In the genomic region with DNA sequence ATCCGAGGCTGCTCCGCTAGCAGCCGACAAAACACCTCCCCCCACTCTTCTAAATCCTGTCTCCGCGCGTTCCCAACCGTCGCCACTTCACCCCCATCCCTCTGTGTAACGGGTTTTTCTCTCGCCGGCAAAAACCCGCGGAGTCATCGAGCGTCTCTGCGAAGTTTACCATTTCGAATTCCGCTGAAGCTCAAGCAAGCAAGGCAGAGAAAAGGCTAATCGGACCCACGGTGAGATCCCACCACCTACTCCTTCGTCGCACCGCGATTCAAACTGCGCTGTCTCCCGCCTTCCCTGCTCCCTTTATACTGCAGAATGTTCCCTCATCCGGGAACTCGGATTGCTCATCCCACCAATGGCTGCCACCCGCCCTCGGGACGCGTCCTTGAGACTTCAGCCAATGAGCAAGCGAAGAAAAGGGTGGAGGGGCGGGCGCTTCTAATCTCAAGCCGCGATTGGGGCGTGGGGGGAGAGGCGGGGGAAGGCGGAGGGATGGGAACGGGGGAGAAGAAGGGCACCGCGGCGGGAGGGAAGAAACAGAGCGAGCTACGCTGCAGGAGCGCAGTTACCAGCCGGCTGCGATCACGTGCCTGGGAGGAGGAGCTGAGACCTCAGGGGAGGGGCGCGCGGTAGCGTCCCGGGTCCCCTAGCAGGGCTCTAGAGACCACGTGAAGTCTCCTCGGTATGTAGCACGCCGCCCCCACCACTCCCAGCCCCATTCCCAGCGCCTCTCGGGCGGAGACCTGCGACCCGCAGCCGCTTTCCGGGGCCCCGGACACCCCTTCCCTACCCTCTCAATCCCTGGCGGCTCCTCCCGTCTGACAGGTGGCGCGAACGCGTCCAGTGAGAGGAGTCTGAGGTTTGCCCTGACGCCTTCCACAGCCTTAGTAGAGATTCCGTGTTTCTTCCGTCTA, we compare ENCODE assay signal across 1 cellular context.
A peak's percentile ranks its signal among the peaks of the same experiment; 100 is the strongest.
TF ChIP-seq lines count a peak whose summit lies in the region.

A gene (minus strand): TSS at position 277 of the 914 bp plus-strand sequence. CDS start 105 bp downstream, at position 172.

TF ChIP-seq in K562, 482 proteins besides CTCF, POLR2A, EP300 and RAD21 (continued from another document and continues in another):
- TF ChIP-seq, protein P1, sequence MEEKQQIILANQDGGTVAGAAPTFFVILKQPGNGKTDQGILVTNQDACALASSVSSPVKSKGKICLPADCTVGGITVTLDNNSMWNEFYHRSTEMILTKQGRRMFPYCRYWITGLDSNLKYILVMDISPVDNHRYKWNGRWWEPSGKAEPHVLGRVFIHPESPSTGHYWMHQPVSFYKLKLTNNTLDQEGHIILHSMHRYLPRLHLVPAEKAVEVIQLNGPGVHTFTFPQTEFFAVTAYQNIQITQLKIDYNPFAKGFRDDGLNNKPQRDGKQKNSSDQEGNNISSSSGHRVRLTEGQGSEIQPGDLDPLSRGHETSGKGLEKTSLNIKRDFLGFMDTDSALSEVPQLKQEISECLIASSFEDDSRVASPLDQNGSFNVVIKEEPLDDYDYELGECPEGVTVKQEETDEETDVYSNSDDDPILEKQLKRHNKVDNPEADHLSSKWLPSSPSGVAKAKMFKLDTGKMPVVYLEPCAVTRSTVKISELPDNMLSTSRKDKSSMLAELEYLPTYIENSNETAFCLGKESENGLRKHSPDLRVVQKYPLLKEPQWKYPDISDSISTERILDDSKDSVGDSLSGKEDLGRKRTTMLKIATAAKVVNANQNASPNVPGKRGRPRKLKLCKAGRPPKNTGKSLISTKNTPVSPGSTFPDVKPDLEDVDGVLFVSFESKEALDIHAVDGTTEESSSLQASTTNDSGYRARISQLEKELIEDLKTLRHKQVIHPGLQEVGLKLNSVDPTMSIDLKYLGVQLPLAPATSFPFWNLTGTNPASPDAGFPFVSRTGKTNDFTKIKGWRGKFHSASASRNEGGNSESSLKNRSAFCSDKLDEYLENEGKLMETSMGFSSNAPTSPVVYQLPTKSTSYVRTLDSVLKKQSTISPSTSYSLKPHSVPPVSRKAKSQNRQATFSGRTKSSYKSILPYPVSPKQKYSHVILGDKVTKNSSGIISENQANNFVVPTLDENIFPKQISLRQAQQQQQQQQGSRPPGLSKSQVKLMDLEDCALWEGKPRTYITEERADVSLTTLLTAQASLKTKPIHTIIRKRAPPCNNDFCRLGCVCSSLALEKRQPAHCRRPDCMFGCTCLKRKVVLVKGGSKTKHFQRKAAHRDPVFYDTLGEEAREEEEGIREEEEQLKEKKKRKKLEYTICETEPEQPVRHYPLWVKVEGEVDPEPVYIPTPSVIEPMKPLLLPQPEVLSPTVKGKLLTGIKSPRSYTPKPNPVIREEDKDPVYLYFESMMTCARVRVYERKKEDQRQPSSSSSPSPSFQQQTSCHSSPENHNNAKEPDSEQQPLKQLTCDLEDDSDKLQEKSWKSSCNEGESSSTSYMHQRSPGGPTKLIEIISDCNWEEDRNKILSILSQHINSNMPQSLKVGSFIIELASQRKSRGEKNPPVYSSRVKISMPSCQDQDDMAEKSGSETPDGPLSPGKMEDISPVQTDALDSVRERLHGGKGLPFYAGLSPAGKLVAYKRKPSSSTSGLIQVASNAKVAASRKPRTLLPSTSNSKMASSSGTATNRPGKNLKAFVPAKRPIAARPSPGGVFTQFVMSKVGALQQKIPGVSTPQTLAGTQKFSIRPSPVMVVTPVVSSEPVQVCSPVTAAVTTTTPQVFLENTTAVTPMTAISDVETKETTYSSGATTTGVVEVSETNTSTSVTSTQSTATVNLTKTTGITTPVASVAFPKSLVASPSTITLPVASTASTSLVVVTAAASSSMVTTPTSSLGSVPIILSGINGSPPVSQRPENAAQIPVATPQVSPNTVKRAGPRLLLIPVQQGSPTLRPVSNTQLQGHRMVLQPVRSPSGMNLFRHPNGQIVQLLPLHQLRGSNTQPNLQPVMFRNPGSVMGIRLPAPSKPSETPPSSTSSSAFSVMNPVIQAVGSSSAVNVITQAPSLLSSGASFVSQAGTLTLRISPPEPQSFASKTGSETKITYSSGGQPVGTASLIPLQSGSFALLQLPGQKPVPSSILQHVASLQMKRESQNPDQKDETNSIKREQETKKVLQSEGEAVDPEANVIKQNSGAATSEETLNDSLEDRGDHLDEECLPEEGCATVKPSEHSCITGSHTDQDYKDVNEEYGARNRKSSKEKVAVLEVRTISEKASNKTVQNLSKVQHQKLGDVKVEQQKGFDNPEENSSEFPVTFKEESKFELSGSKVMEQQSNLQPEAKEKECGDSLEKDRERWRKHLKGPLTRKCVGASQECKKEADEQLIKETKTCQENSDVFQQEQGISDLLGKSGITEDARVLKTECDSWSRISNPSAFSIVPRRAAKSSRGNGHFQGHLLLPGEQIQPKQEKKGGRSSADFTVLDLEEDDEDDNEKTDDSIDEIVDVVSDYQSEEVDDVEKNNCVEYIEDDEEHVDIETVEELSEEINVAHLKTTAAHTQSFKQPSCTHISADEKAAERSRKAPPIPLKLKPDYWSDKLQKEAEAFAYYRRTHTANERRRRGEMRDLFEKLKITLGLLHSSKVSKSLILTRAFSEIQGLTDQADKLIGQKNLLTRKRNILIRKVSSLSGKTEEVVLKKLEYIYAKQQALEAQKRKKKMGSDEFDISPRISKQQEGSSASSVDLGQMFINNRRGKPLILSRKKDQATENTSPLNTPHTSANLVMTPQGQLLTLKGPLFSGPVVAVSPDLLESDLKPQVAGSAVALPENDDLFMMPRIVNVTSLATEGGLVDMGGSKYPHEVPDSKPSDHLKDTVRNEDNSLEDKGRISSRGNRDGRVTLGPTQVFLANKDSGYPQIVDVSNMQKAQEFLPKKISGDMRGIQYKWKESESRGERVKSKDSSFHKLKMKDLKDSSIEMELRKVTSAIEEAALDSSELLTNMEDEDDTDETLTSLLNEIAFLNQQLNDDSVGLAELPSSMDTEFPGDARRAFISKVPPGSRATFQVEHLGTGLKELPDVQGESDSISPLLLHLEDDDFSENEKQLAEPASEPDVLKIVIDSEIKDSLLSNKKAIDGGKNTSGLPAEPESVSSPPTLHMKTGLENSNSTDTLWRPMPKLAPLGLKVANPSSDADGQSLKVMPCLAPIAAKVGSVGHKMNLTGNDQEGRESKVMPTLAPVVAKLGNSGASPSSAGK (IDR thresholded peaks at IDR 0.05), result peak; percentile 78
- no peak for TF ChIP-seq SIRT6 (IDR thresholded peaks at IDR 0.05; ENCODE audit: low read depth, low read length)
- TF ChIP-seq, protein P2, sequence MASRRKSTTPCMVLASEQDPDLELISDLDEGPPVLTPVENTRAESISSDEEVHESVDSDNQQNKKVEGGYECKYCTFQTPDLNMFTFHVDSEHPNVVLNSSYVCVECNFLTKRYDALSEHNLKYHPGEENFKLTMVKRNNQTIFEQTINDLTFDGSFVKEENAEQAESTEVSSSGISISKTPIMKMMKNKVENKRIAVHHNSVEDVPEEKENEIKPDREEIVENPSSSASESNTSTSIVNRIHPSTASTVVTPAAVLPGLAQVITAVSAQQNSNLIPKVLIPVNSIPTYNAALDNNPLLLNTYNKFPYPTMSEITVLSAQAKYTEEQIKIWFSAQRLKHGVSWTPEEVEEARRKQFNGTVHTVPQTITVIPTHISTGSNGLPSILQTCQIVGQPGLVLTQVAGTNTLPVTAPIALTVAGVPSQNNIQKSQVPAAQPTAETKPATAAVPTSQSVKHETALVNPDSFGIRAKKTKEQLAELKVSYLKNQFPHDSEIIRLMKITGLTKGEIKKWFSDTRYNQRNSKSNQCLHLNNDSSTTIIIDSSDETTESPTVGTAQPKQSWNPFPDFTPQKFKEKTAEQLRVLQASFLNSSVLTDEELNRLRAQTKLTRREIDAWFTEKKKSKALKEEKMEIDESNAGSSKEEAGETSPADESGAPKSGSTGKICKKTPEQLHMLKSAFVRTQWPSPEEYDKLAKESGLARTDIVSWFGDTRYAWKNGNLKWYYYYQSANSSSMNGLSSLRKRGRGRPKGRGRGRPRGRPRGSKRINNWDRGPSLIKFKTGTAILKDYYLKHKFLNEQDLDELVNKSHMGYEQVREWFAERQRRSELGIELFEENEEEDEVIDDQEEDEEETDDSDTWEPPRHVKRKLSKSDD (conservative IDR thresholded peaks at IDR 0.05; ENCODE audit: low read length), result no peak
- TF ChIP-seq, protein P3, sequence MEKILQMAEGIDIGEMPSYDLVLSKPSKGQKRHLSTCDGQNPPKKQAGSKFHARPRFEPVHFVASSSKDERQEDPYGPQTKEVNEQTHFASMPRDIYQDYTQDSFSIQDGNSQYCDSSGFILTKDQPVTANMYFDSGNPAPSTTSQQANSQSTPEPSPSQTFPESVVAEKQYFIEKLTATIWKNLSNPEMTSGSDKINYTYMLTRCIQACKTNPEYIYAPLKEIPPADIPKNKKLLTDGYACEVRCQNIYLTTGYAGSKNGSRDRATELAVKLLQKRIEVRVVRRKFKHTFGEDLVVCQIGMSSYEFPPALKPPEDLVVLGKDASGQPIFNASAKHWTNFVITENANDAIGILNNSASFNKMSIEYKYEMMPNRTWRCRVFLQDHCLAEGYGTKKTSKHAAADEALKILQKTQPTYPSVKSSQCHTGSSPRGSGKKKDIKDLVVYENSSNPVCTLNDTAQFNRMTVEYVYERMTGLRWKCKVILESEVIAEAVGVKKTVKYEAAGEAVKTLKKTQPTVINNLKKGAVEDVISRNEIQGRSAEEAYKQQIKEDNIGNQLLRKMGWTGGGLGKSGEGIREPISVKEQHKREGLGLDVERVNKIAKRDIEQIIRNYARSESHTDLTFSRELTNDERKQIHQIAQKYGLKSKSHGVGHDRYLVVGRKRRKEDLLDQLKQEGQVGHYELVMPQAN (IDR thresholded peaks at IDR 0.05; ENCODE audit: borderline replicate concordance), result peak; percentile 81; the same call in 1 of the 2 replicates
- TF ChIP-seq, protein P4, sequence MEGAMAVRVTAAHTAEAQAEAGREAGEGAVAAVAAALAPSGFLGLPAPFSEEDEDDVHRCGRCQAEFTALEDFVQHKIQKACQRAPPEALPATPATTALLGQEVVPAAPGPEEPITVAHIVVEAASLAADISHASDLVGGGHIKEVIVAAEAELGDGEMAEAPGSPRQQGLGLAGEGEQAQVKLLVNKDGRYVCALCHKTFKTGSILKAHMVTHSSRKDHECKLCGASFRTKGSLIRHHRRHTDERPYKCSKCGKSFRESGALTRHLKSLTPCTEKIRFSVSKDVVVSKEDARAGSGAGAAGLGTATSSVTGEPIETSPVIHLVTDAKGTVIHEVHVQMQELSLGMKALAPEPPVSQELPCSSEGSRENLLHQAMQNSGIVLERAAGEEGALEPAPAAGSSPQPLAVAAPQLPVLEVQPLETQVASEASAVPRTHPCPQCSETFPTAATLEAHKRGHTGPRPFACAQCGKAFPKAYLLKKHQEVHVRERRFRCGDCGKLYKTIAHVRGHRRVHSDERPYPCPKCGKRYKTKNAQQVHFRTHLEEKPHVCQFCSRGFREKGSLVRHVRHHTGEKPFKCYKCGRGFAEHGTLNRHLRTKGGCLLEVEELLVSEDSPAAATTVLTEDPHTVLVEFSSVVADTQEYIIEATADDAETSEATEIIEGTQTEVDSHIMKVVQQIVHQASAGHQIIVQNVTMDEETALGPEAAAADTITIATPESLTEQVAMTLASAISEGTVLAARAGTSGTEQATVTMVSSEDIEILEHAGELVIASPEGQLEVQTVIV (CRISPR knock-in tag; IDR thresholded peaks at IDR 0.05; ENCODE audit: borderline replicate concordance), result no peak
- TF ChIP-seq MAFG (tag; conservative IDR thresholded peaks at IDR 0.05), result no peak
- peak; percentile 73; the same call in 1 of the 2 replicates for TF ChIP-seq GTF2E2 (tag; IDR thresholded peaks at IDR 0.05)
- TF ChIP-seq, protein P5, sequence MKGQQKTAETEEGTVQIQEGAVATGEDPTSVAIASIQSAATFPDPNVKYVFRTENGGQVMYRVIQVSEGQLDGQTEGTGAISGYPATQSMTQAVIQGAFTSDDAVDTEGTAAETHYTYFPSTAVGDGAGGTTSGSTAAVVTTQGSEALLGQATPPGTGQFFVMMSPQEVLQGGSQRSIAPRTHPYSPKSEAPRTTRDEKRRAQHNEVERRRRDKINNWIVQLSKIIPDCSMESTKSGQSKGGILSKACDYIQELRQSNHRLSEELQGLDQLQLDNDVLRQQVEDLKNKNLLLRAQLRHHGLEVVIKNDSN (CRISPR knock-in tag; IDR thresholded peaks at IDR 0.05), result peak; percentile 93
- peak; percentile 41 for TF ChIP-seq FOSL1 (tag; conservative IDR thresholded peaks at IDR 0.05)
- no peak for TF ChIP-seq ZNF24 (IDR thresholded peaks at IDR 0.05)
- TF ChIP-seq ZNF764 (CRISPR knock-in tag; IDR thresholded peaks at IDR 0.05; ENCODE audit: low read depth), result no peak
- no peak for TF ChIP-seq IRF2 (CRISPR knock-in tag; IDR thresholded peaks at IDR 0.05)
- TF ChIP-seq KLF10 (CRISPR knock-in tag; IDR thresholded peaks at IDR 0.05), result 0 out of 2 replicates have a peak, but pooled peaks have one; percentile 33
- no peak for TF ChIP-seq HDAC3 (IDR thresholded peaks at IDR 0.05; ENCODE audit: borderline replicate concordance, partially characterized antibody)
- TF ChIP-seq, protein P6, sequence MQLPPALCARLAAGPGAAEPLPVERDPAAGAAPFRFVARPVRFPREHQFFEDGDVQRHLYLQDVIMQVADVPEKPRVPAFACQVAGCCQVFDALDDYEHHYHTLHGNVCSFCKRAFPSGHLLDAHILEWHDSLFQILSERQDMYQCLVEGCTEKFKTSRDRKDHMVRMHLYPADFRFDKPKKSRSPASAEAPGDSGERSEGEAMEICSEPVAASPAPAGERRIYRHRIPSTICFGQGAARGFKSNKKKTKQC (CRISPR knock-in tag; IDR thresholded peaks at IDR 0.05), result peak; percentile 82
- 0 out of 2 replicates have a peak, but pooled peaks have one; percentile 61 for TF ChIP-seq SRSF3 (IDR thresholded peaks at IDR 0.05; ENCODE audit: insufficient read depth, low read length)
- TF ChIP-seq, protein P7, sequence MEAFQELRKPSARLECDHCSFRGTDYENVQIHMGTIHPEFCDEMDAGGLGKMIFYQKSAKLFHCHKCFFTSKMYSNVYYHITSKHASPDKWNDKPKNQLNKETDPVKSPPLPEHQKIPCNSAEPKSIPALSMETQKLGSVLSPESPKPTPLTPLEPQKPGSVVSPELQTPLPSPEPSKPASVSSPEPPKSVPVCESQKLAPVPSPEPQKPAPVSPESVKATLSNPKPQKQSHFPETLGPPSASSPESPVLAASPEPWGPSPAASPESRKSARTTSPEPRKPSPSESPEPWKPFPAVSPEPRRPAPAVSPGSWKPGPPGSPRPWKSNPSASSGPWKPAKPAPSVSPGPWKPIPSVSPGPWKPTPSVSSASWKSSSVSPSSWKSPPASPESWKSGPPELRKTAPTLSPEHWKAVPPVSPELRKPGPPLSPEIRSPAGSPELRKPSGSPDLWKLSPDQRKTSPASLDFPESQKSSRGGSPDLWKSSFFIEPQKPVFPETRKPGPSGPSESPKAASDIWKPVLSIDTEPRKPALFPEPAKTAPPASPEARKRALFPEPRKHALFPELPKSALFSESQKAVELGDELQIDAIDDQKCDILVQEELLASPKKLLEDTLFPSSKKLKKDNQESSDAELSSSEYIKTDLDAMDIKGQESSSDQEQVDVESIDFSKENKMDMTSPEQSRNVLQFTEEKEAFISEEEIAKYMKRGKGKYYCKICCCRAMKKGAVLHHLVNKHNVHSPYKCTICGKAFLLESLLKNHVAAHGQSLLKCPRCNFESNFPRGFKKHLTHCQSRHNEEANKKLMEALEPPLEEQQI (IDR thresholded peaks at IDR 0.05), result peak; percentile 68
- peak; percentile 76 for TF ChIP-seq ZNF589 (CRISPR knock-in tag; IDR thresholded peaks at IDR 0.05; ENCODE audit: low read depth)
